ENCODE assay signal across 9 cellular contexts in the genomic region with DNA sequence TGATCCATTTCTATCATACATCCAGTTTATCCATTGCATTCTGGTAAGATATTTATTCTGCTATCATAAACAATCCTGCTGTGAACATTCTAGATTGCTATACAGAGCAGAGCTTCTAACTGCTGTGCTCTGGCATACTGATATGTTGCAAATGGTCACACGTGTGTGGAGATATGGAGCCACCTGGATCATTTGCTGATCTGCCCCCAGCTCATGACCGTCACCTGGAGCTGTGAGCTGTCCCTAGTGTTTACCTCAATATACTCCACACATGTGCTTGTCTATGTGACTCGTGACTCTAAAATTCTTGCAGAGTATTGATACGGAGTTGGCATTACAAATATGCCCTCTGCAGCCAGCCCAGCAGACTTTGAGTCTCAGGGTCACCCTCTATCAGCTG.
"Had no signal": no experiment of that assay in that cellular context is flagged by ENCODE, and none has a peak within 500 bp of the region (broad histone marks: within the 10 kb centered on the region; RNA-seq: fewer than 3 reads in every experiment).

No MANE protein-coding gene starts in this region.

- H3K36me3 ChIP-seq: HAP-1 had no signal

- FAIRE-seq: HTR-8/SVneo, K562 had no signal

- H3K4me3 ChIP-seq: GM23248, HAP-1, K562 had no signal

- H3K27ac ChIP-seq: GM23248 had no signal

- H3K9ac ChIP-seq: GM23248 had no signal

- DNase-seq: GM23248, GOT3, H7, HFFc6, KG1 had no signal

- ATAC-seq: HCT116, K562 had no signal

- H2AFZ ChIP-seq: GM23248 had no signal
